35 cellular contexts compared by ENCODE assay signal in genomic region chr19:55931936-55932386, GRCh38. TPM values are rescaled to one million over a fixed set of nuclear protein-coding genes. Genes with fewer than 3 reads are reported as not detected.
"Had no signal": no experiment of that assay in that cellular context is flagged by ENCODE, and none has a peak within 500 bp of the region (broad histone marks: within the 10 kb centered on the region; RNA-seq: fewer than 3 reads in every experiment).

TSS of gene NLRP13 (minus strand) at chr19:55932336. CDS start at chr19:55932311, 25 bp downstream.

- DNase-seq: activated B cell treated with CpG ODN at 0.5 μM for 24 hours; activated CD4-positive, alpha-beta T cell treated with anti-CD3 and anti-CD28 coated beads for 48 hours; activated CD4-positive, alpha-beta T cell treated with anti-CD3 and anti-CD28 coated beads, Interleukin-2, amount 50 U/mL, for 1 hour; activated CD4-positive, alpha-beta T cell treated with anti-CD3 and anti-CD28 coated beads, Interleukin-2, amount 50 U/mL, for 48 hours; activated CD8-positive, alpha-beta memory T cell treated with anti-CD3 and anti-CD28 coated beads for 24 hours; activated CD8-positive, alpha-beta T cell treated with anti-CD3 and anti-CD28 coated beads for 36 hours; activated effector memory CD4-positive, alpha-beta T cell treated with Interleukin-2 at 50 U/mL for 16 hours; activated gamma-delta T cell treated with Interleukin-2 at 50 U/mL for 16 hours; activated naive CD4-positive, alpha-beta T cell treated with anti-CD3 and anti-CD28 coated beads, Interleukin-2, amount 50 U/mL, for 16 hours; activated naive CD4-positive, alpha-beta T cell treated with Interleukin-2 at 50 U/mL for 16 hours; activated T-cell treated with anti-CD3 and anti-CD28 coated beads, Interleukin-2, amount 50 U/mL, for 4 hours; amniotic stem cell; anterior cingulate cortex; brain microvascular endothelial cell; cortex of kidney; dermis blood vessel endothelial cell; effector CD8-positive, alpha-beta T cell; foreskin keratinocyte; gastrocnemius medialis; glutamatergic neuron; heart left ventricle; T-helper 1 cell; T-helper 17 cell; T1000; WERI-Rb-1 had no signal

- H3K27me3 Mint-ChIP-seq: activated CD8-positive, alpha-beta T cell treated with anti-CD3 and anti-CD28 coated beads for 36 hours; activated naive CD8-positive, alpha-beta T cell; T-helper 17 cell had no signal

- H3K27me3 ChIP-seq: brain microvascular endothelial cell, foreskin keratinocyte, gastrocnemius medialis, heart left ventricle had no signal

- H3K9me3 ChIP-seq: gastrocnemius medialis, heart left ventricle had no signal

- H3K4me3 Mint-ChIP-seq: activated B cell treated with CpG ODN at 0.5 μM for 24 hours; activated CD8-positive, alpha-beta T cell treated with anti-CD3 and anti-CD28 coated beads for 36 hours; activated naive CD8-positive, alpha-beta T cell; activated T-cell treated with anti-CD3 and anti-CD28 coated beads, Interleukin-2, amount 50 U/mL, for 4 hours; activated T-helper 17 cell treated with anti-CD3 and anti-CD28 coated beads, Interleukin-2, amount 50 U/mL, for 72 hours; central memory CD8-positive, alpha-beta T cell; T-helper 17 cell; T-helper 2 cell treated with Interferon-gamma antibody and Interleukin-4, amounts not matched to agents 5 μg/mL and 100 μg/mL, for 36 hours had no signal

- H3K4me3 ChIP-seq: gastrocnemius medialis, heart left ventricle had no signal

- H3K27ac ChIP-seq: brain microvascular endothelial cell, foreskin keratinocyte, gastrocnemius medialis, heart left ventricle, WERI-Rb-1 had no signal

- H3K4me1 Mint-ChIP-seq: activated B cell treated with CpG ODN at 0.5 μM for 24 hours; activated T-helper 17 cell treated with anti-CD3 and anti-CD28 coated beads, Interleukin-2, amount 50 U/mL, for 72 hours; central memory CD8-positive, alpha-beta T cell; T-helper 17 cell had no signal

- H3K4me1 ChIP-seq: foreskin keratinocyte, gastrocnemius medialis, heart left ventricle had no signal

- H3K9me3 Mint-ChIP-seq: activated B cell treated with CpG ODN at 0.5 μM for 24 hours had no signal

- H3K36me3 ChIP-seq: brain microvascular endothelial cell, gastrocnemius medialis, heart left ventricle, WERI-Rb-1 had no signal

- H3K27ac Mint-ChIP-seq: activated B cell treated with CpG ODN at 0.5 μM for 24 hours; activated CD8-positive, alpha-beta T cell treated with anti-CD3 and anti-CD28 coated beads for 36 hours; activated naive CD8-positive, alpha-beta T cell; activated T-helper 17 cell treated with anti-CD3 and anti-CD28 coated beads, Interleukin-2, amount 50 U/mL, for 72 hours; T-helper 17 cell; T-helper 2 cell treated with Interferon-gamma antibody and Interleukin-4, amounts not matched to agents 5 μg/mL and 100 μg/mL, for 36 hours had no signal

RNA-seq across cellular contexts. Expression of gene NLRP13, which starts in this region (rescaled TPM):
- total RNA-seq: activated B cell treated with CpG ODN at 0.5 μM for 24 hours; activated CD8-positive, alpha-beta T cell treated with anti-CD3 and anti-CD28 coated beads for 36 hours; activated T-cell treated with anti-CD3 and anti-CD28 coated beads, Interleukin-2, amount 50 U/mL, for 4 hours; activated T-helper 17 cell treated with anti-CD3 and anti-CD28 coated beads, Interleukin-2, amount 50 U/mL, for 72 hours; astrocyte; bronchial epithelial cell; cardiac septum; chondrocyte; dermis blood vessel endothelial cell; epithelial cell of proximal tubule; esophagus mucosa; foreskin keratinocyte; gastrocnemius medialis; heart left ventricle; T-helper 17 cell had no signal
